9 cellular contexts compared by ENCODE assay signal in genomic region chr5:32020271-32020670, GRCh38.
A peak's percentile ranks its signal among the peaks of the same experiment; 100 is the strongest.
DNase-seq lines count a peak whose midpoint lies in the region; ATAC-seq and TF ChIP-seq lines count a peak whose summit lies in the region.
"Had no signal": no experiment of that assay in that cellular context is flagged by ENCODE, and none has a peak within 500 bp of the region (broad histone marks: within the 10 kb centered on the region; RNA-seq: fewer than 3 reads in every experiment).

No MANE protein-coding gene starts in this region.

- peak overlapping the region; percentile 38 for H3K4me3 ChIP-seq in fibroblast of villous mesenchyme (ENCODE audit: low read depth, low read length)

- ATAC-seq in GM18508 (IDR thresholded peaks at IDR 0.05; ENCODE audit: insufficient read depth, unreplicated experiment), result peak; percentile 85
- peak; percentile 84 for ATAC-seq in GM21528 (IDR thresholded peaks at IDR 0.05; ENCODE audit: low FRiP score, unreplicated experiment)
- peak; percentile 82 for ATAC-seq in HG03575 (IDR thresholded peaks at IDR 0.05; ENCODE audit: extremely low read depth, insufficient number of reproducible peaks, low FRiP score, unreplicated experiment)

- no peak for TF ChIP-seq CTCF in fibroblast of villous mesenchyme (IDR thresholded peaks at IDR 0.05; ENCODE audit: insufficient read depth, low read depth, low read length)

- peak; percentile 43 for DNase-seq in fibroblast of villous mesenchyme (ENCODE audit: low read depth)
- no peak for DNase-seq in stimulated activated CD4-positive, alpha-beta T cell treated with anti-CD3 and anti-CD28 coated beads, Interleukin-4, amount 100 ng/mL, for 4 hours
- DNase-seq in NCI-H1694 treated with DMSO at 0.1 percent for 48 hours (lab: John Stamatoyannopoulos, UW), result no peak
- no peak for DNase-seq in islet precursor cell
- no peak for DNase-seq in dedifferentiated amniotic fluid mesenchymal stem cell (ENCODE audit: extremely low spot score)
- DNase-seq: activated B cell treated with CpG ODN at 0.5 μM for 24 hours had no signal
